ENCODE assay signal across 18 cellular contexts in the genomic region with DNA sequence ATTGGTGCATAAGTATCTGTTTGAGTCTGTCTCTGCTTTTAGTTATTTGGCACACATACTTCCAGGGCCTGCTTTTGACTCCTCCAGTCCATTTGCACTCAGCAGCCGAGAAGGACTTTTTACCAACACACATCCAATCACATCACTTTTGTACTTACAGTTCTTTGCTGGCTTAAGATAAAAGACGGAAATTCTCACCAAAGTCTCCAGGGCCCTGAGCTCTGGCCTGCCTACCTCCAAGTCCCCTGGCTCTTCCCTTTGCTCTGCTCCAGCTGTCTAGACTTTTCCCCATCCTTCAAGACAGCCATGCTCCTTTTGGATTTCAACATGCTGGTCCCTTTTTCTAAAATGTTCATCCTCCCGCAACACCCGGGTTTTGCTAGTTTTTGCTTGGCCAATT. TPM values are rescaled to one million over a fixed set of nuclear protein-coding genes. Genes with fewer than 3 reads are reported as not detected.
DNase-seq lines count a peak whose midpoint lies in the region; ATAC-seq and TF ChIP-seq lines count a peak whose summit lies in the region.
"Had no signal": no experiment of that assay in that cellular context is flagged by ENCODE, and none has a peak within 500 bp of the region (broad histone marks: within the 10 kb centered on the region; RNA-seq: fewer than 3 reads in every experiment).

No MANE protein-coding gene starts in this region.

- H3K9me3 ChIP-seq in lower lobe of right lung = no peaks in the 10 kb centered on the region
- H3K9me3 ChIP-seq: colonic mucosa, right lobe of liver had no signal

- intact Hi-C loops in activated CD4-positive, alpha-beta T cell treated with anti-CD3 and anti-CD28 coated beads, Interleukin-2, amount 10 ng/mL, durations not matched to agents 24 days and 14 days (cut with micrococcal nuclease) = loop anchor here (5.0 kb wide), 1 partner anchor 317 kb away; a partner anchor contains a TSS
- intact Hi-C loops in lower lobe of right lung (cut with DNase I) = no loop called here

- no peaks in the 10 kb centered on the region for H3K36me3 Mint-ChIP-seq in activated CD4-positive, alpha-beta T cell treated with anti-CD3 and anti-CD28 coated beads, Interleukin-2, amount 10 ng/mL, durations not matched to agents 24 days and 14 days (ENCODE audit: low read depth)
- peaks cover 5% of the 10 kb centered on the region for H3K36me3 Mint-ChIP-seq in activated T-helper 17 cell treated with anti-CD3 and anti-CD28 coated beads, Interleukin-2, amount 50 U/mL, for 72 hours (ENCODE audit: low read depth)

- H3K27me3 ChIP-seq in lower lobe of right lung (ENCODE audit: low read depth) = no peaks in the 10 kb centered on the region
- H3K27me3 ChIP-seq: colonic mucosa, right lobe of liver had no signal

- no peaks in the 10 kb centered on the region for H3K9me3 Mint-ChIP-seq in activated CD4-positive, alpha-beta T cell treated with anti-CD3 and anti-CD28 coated beads, Interleukin-2, amount 10 ng/mL, durations not matched to agents 24 days and 14 days
- H3K9me3 Mint-ChIP-seq in activated T-helper 17 cell treated with anti-CD3 and anti-CD28 coated beads, Interleukin-2, amount 50 U/mL, for 72 hours = no peaks in the 10 kb centered on the region
- H3K9me3 Mint-ChIP-seq: T-helper 1 cell treated with Interleukin-12 subunit alpha and Interleukin-12 subunit beta and Interleukin-4 antibody, amounts not matched to agents 30 μg/mL and 1 μg/mL, for 36 hours had no signal

- peaks cover 43% of the 10 kb centered on the region for H3K4me1 ChIP-seq in lower lobe of right lung

- DNase-seq in activated CD4-positive, alpha-beta T cell treated with anti-CD3 and anti-CD28 coated beads, Interleukin-2, amount 10 ng/mL, durations not matched to agents 24 days and 14 days = no peak
- DNase-seq in activated CD4-positive, alpha-beta T cell treated with anti-CD3 and anti-CD28 coated beads for 1 hour = no peak
- DNase-seq in lower lobe of right lung (no peak), occipital lobe (lab: John Stamatoyannopoulos, UW) (no peak), dermis blood vessel endothelial cell (no peak)
- DNase-seq: activated CD4-positive, CD25-positive, alpha-beta regulatory T cell treated with anti-CD3 and anti-CD28 coated beads, Interleukin-2, amount 50 U/mL, for 72 hours; colonic mucosa; left colon; NCI-H2107; NCI-H82 had no signal

- no peaks in the 10 kb centered on the region for H3K36me3 ChIP-seq in lower lobe of right lung
- H3K36me3 ChIP-seq: colonic mucosa, right lobe of liver had no signal

- peak overlapping the region; percentile 94 for H3K27ac Mint-ChIP-seq in activated CD4-positive, alpha-beta T cell treated with anti-CD3 and anti-CD28 coated beads, Interleukin-2, amount 10 ng/mL, durations not matched to agents 24 days and 14 days
- peak overlapping the region; percentile 97 for H3K27ac Mint-ChIP-seq in activated T-helper 17 cell treated with anti-CD3 and anti-CD28 coated beads, Interleukin-2, amount 50 U/mL, for 72 hours

- peaks cover 17% of the 10 kb centered on the region for H3K4me1 Mint-ChIP-seq in activated CD4-positive, alpha-beta T cell treated with anti-CD3 and anti-CD28 coated beads, Interleukin-2, amount 10 ng/mL, durations not matched to agents 24 days and 14 days
- peaks cover 37% of the 10 kb centered on the region for H3K4me1 Mint-ChIP-seq in activated T-helper 17 cell treated with anti-CD3 and anti-CD28 coated beads, Interleukin-2, amount 50 U/mL, for 72 hours

- TF ChIP-seq CTCF in lower lobe of right lung (IDR thresholded peaks at IDR 0.05) = no peak

- H3K27ac ChIP-seq in lower lobe of right lung (peak overlapping the region; percentile 99), temporal lobe (ENCODE audit: low read depth, low read length) (peak overlapping the region; percentile 97)
- H3K27ac ChIP-seq: hepatocyte had no signal

- H3K27me3 Mint-ChIP-seq in activated CD4-positive, alpha-beta T cell treated with anti-CD3 and anti-CD28 coated beads, Interleukin-2, amount 10 ng/mL, durations not matched to agents 24 days and 14 days = peaks cover 2% of the 10 kb centered on the region
- H3K27me3 Mint-ChIP-seq in activated T-helper 17 cell treated with anti-CD3 and anti-CD28 coated beads, Interleukin-2, amount 50 U/mL, for 72 hours = no peaks in the 10 kb centered on the region

- H3K4me3 ChIP-seq in lower lobe of right lung = no peak overlapping the region
- H3K4me3 ChIP-seq: colonic mucosa, hepatocyte, right lobe of liver had no signal

- ATAC-seq in activated T-helper 17 cell treated with anti-CD3 and anti-CD28 coated beads, Interleukin-2, amount 50 U/mL, for 72 hours (replicated peaks) = no peak
- ATAC-seq in lower lobe of right lung = no peak
- no peak for ATAC-seq in HG03432 (IDR thresholded peaks at IDR 0.05; ENCODE audit: unreplicated experiment)
- ATAC-seq: esophagus mucosa, HCT116, left colon, right lobe of liver had no signal

- H3K4me3 Mint-ChIP-seq in activated CD4-positive, alpha-beta T cell treated with anti-CD3 and anti-CD28 coated beads, Interleukin-2, amount 10 ng/mL, durations not matched to agents 24 days and 14 days = no peak overlapping the region
- H3K4me3 Mint-ChIP-seq in activated T-helper 17 cell treated with anti-CD3 and anti-CD28 coated beads, Interleukin-2, amount 50 U/mL, for 72 hours = peak overlapping the region; percentile 97

RNA-seq across cellular contexts. Expression of a gene that starts 2.2 kb away (rescaled TPM):
- 6.0 and 8.2 TPM in 2 replicates for total RNA-seq in activated CD4-positive, alpha-beta T cell treated with anti-CD3 and anti-CD28 coated beads, Interleukin-2, amount 10 ng/mL, durations not matched to agents 24 days and 14 days
- 10 to 100 TPM in 1 of 2 donors, 1 to 10 TPM in 1; 10.0 to 13.1 TPM for total RNA-seq in activated T-helper 17 cell treated with anti-CD3 and anti-CD28 coated beads, Interleukin-2, amount 50 U/mL, for 72 hours
- 31.8 TPM for total RNA-seq in lower lobe of right lung
- 1.5 TPM for total RNA-seq in temporal lobe
- total RNA-seq in occipital lobe = 5.6 TPM
- total RNA-seq in dermis blood vessel endothelial cell = 17.9 and 39.7 TPM in 2 replicates

RNA-seq across cellular contexts. Expression of a gene that starts 17.5 kb away (rescaled TPM):
- 39.2 and 41.7 TPM in 2 replicates for total RNA-seq in activated CD4-positive, alpha-beta T cell treated with anti-CD3 and anti-CD28 coated beads, Interleukin-2, amount 10 ng/mL, durations not matched to agents 24 days and 14 days
- total RNA-seq in activated T-helper 17 cell treated with anti-CD3 and anti-CD28 coated beads, Interleukin-2, amount 50 U/mL, for 72 hours = 10 to 100 TPM; 17.6 to 37.2 TPM
- 10.3 TPM for total RNA-seq in lower lobe of right lung
- 12.3 TPM for total RNA-seq in temporal lobe
- total RNA-seq in occipital lobe = 13.1 TPM
- total RNA-seq in dermis blood vessel endothelial cell = 18.5 and 27.6 TPM in 2 replicates
